ENCODE assay signal across 20 cellular contexts in the genomic region with DNA sequence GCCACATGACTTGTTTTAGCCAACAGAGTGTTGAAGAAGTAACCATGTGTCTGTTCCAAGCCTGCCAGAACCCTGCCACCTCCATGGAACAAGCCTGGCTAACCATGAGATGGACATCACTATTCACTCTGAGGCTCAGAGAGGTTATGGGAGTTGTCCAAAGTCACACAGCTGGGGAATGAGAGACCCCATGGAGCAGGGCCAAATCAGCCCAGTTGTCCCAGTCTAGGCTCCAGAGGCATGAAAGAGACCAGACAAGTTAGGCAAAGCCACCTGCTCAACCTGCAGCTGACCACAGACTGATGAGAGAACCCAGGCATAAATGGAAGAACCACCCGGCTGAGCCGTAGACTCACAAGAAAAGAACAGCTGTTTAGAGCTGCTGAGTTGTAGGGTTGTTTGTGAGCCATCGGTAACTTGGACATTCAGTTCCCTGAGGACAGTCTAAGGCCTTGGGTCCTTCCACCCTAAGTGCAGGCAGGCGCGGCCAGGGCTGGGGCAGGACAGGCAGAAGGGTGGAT.
"Had no signal": no experiment of that assay in that cellular context is flagged by ENCODE, and none has a peak within 500 bp of the region (broad histone marks: within the 10 kb centered on the region; RNA-seq: fewer than 3 reads in every experiment).

No MANE protein-coding gene starts in this region.

- H3K9me3 ChIP-seq: left lung, neutrophil, pancreas, stomach, suprapubic skin, tibial nerve had no signal

- H3K4me3 Mint-ChIP-seq: activated CD4-positive, alpha-beta T cell treated with anti-CD3 and anti-CD28 coated beads, Interleukin-2, amount 10 ng/mL, durations not matched to agents 7 days and 5 days; activated naive CD4-positive, alpha-beta T cell treated with anti-CD3 and anti-CD28 coated beads, Interleukin-2, amount 10 ng/mL, durations not matched to agents 7 days and 5 days; activated T-cell treated with anti-CD3 and anti-CD28 coated beads, Interleukin-2, amount 50 U/mL, for 4 hours; central memory CD8-positive, alpha-beta T cell; nephron; stimulated activated memory B cell treated with anti-CD40 and anti-IgM and Interleukin-4, amounts not matched to agents 10 μg/mL and 1 μg/mL and 100 μg/mL, for 72 hours had no signal

- DNase-seq: activated CD4-positive, alpha-beta T cell treated with anti-CD3 and anti-CD28 coated beads, Interleukin-2, amount 10 ng/mL, durations not matched to agents 7 days and 5 days; activated effector memory CD4-positive, alpha-beta T cell treated with Interleukin-2 at 50 U/mL for 16 hours; activated naive CD4-positive, alpha-beta T cell treated with anti-CD3 and anti-CD28 coated beads, Interleukin-2, amount 10 ng/mL, durations not matched to agents 7 days and 5 days; activated T-cell treated with anti-CD3 and anti-CD28 coated beads, Interleukin-2, amount 50 U/mL, for 4 hours; aorta; effector memory CD4-positive, alpha-beta T cell; hippocampal formation; kidney glomerular epithelial cell; left lung; pancreas; right cardiac atrium; small intestine; stomach had no signal

- H3K27me3 ChIP-seq: pancreas had no signal

- H3K4me1 Mint-ChIP-seq: activated naive CD4-positive, alpha-beta T cell treated with anti-CD3 and anti-CD28 coated beads, Interleukin-2, amount 10 ng/mL, durations not matched to agents 7 days and 5 days; central memory CD8-positive, alpha-beta T cell; stimulated activated memory B cell treated with anti-CD40 and anti-IgM and Interleukin-4, amounts not matched to agents 10 μg/mL and 1 μg/mL and 100 μg/mL, for 72 hours had no signal

- H3K27ac Mint-ChIP-seq: activated CD4-positive, alpha-beta T cell treated with anti-CD3 and anti-CD28 coated beads, Interleukin-2, amount 10 ng/mL, durations not matched to agents 7 days and 5 days; activated naive CD4-positive, alpha-beta T cell treated with anti-CD3 and anti-CD28 coated beads, Interleukin-2, amount 10 ng/mL, durations not matched to agents 7 days and 5 days; stimulated activated memory B cell treated with anti-CD40 and anti-IgM and Interleukin-4, amounts not matched to agents 10 μg/mL and 1 μg/mL and 100 μg/mL, for 72 hours had no signal

- ATAC-seq: left lung; pancreas; right cardiac atrium; stimulated activated memory B cell treated with anti-CD40 and anti-IgM and Interleukin-4, amounts not matched to agents 10 μg/mL and 1 μg/mL and 100 μg/mL, for 72 hours had no signal

- H3K36me3 Mint-ChIP-seq: activated naive CD4-positive, alpha-beta T cell treated with anti-CD3 and anti-CD28 coated beads, Interleukin-2, amount 10 ng/mL, durations not matched to agents 7 days and 5 days had no signal

- H3K4me1 ChIP-seq: left lung, pancreas, stomach, suprapubic skin, tibial nerve had no signal

- H3K4me3 ChIP-seq: left lung, lung, pancreas, stomach, suprapubic skin, tibial nerve had no signal

- H3K36me3 ChIP-seq: left lung, neutrophil, pancreas, stomach, suprapubic skin, tibial nerve had no signal

- H3K27ac ChIP-seq: left lung, neutrophil, pancreas, stomach, suprapubic skin, tibial nerve had no signal
